In genomic region chr2:30191831-30192271, GRCh38 we compare ENCODE assay signal across 22 cellular contexts.
"Had no signal": no experiment of that assay in that cellular context is flagged by ENCODE, and none has a peak within 500 bp of the region (broad histone marks: within the 10 kb centered on the region; RNA-seq: fewer than 3 reads in every experiment).

No MANE protein-coding gene starts in this region.

- H3K27ac Mint-ChIP-seq: activated CD4-positive, alpha-beta memory T cell treated with anti-CD3 and anti-CD28 coated beads, Interleukin-2, amount 10 ng/mL, durations not matched to agents 7 days and 5 days; activated CD4-positive, alpha-beta T cell treated with anti-CD3 and anti-CD28 coated beads, Interleukin-2, amount 10 ng/mL, durations not matched to agents 24 days and 14 days; activated CD8-positive, alpha-beta memory T cell treated with anti-CD3 and anti-CD28 coated beads, Interleukin-2, amount 10 ng/mL, durations not matched to agents 7 days and 5 days; activated naive CD4-positive, alpha-beta T cell treated with anti-CD3 and anti-CD28 coated beads, Interleukin-2, amount 50 U/mL, for 24 hours; naive thymus-derived CD8-positive, alpha-beta T cell; progenitor cell of endocrine pancreas; T-cell; T-helper 2 cell treated with Interferon-gamma antibody and Interleukin-4, amounts not matched to agents 5 μg/mL and 100 μg/mL, for 36 hours had no signal

- H3K9me3 ChIP-seq: body of pancreas, lower lobe of right lung, upper lobe of right lung had no signal

- H3K4me1 Mint-ChIP-seq: immature natural killer cell had no signal

- H3K9me3 Mint-ChIP-seq: activated CD4-positive, alpha-beta memory T cell treated with anti-CD3 and anti-CD28 coated beads, Interleukin-2, amount 10 ng/mL, durations not matched to agents 7 days and 5 days; activated CD4-positive, alpha-beta T cell treated with anti-CD3 and anti-CD28 coated beads, Interleukin-2, amount 10 ng/mL, durations not matched to agents 24 days and 14 days; activated naive CD4-positive, alpha-beta T cell treated with anti-CD3 and anti-CD28 coated beads, Interleukin-2, amount 50 U/mL, for 24 hours; immature natural killer cell; T-helper 2 cell treated with Interferon-gamma antibody and Interleukin-4, amounts not matched to agents 5 μg/mL and 100 μg/mL, for 36 hours had no signal

- H2AFZ ChIP-seq: neural progenitor cell had no signal

- H3K27me3 ChIP-seq: body of pancreas, neural progenitor cell, upper lobe of right lung had no signal

- ATAC-seq: activated CD4-positive, CD25-positive, alpha-beta regulatory T cell treated with anti-CD3 and anti-CD28 coated beads, Interleukin-2, amount 50 U/mL, for 24 hours; activated CD8-positive, alpha-beta memory T cell treated with anti-CD3 and anti-CD28 coated beads, Interleukin-2, amount 10 ng/mL, durations not matched to agents 7 days and 5 days; body of pancreas; foreskin keratinocyte; left lobe of liver; lower lobe of right lung; naive thymus-derived CD8-positive, alpha-beta T cell; T-cell; upper lobe of right lung had no signal

- H3K4me3 ChIP-seq: body of pancreas, lower lobe of right lung, neural progenitor cell, upper lobe of right lung had no signal

- H3K9ac ChIP-seq: neural progenitor cell had no signal

- H3K27me3 Mint-ChIP-seq: activated CD4-positive, alpha-beta memory T cell treated with anti-CD3 and anti-CD28 coated beads, Interleukin-2, amount 10 ng/mL, durations not matched to agents 7 days and 5 days; activated CD8-positive, alpha-beta memory T cell treated with anti-CD3 and anti-CD28 coated beads, Interleukin-2, amount 10 ng/mL, durations not matched to agents 7 days and 5 days; activated naive CD4-positive, alpha-beta T cell treated with anti-CD3 and anti-CD28 coated beads, Interleukin-2, amount 50 U/mL, for 24 hours had no signal

- H3K36me3 ChIP-seq: lower lobe of right lung, neural progenitor cell, upper lobe of right lung had no signal

- H3K36me3 Mint-ChIP-seq: activated CD8-positive, alpha-beta memory T cell treated with anti-CD3 and anti-CD28 coated beads, Interleukin-2, amount 10 ng/mL, durations not matched to agents 7 days and 5 days; activated naive CD4-positive, alpha-beta T cell treated with anti-CD3 and anti-CD28 coated beads, Interleukin-2, amount 50 U/mL, for 24 hours; immature natural killer cell; neural progenitor cell; T-cell had no signal

- H3K4me1 ChIP-seq: body of pancreas, foreskin keratinocyte, lower lobe of right lung, upper lobe of right lung had no signal

- H3K4me2 ChIP-seq: neural progenitor cell had no signal

- H3K4me3 Mint-ChIP-seq: activated CD4-positive, alpha-beta memory T cell treated with anti-CD3 and anti-CD28 coated beads, Interleukin-2, amount 10 ng/mL, durations not matched to agents 7 days and 5 days; activated CD4-positive, alpha-beta T cell treated with anti-CD3 and anti-CD28 coated beads, Interleukin-2, amount 10 ng/mL, durations not matched to agents 24 days and 14 days; activated CD8-positive, alpha-beta memory T cell treated with anti-CD3 and anti-CD28 coated beads, Interleukin-2, amount 10 ng/mL, durations not matched to agents 7 days and 5 days; activated naive CD4-positive, alpha-beta T cell treated with anti-CD3 and anti-CD28 coated beads, Interleukin-2, amount 50 U/mL, for 24 hours; immature natural killer cell; naive thymus-derived CD8-positive, alpha-beta T cell; neural progenitor cell; T-cell; T-helper 2 cell treated with Interferon-gamma antibody and Interleukin-4, amounts not matched to agents 5 μg/mL and 100 μg/mL, for 36 hours had no signal

- DNase-seq: activated CD4-positive, alpha-beta memory T cell treated with anti-CD3 and anti-CD28 coated beads, Interleukin-2, amount 10 ng/mL, durations not matched to agents 7 days and 5 days; activated CD4-positive, alpha-beta T cell treated with anti-CD3 and anti-CD28 coated beads, Interleukin-2, amount 10 ng/mL, durations not matched to agents 24 days and 14 days; activated CD8-positive, alpha-beta memory T cell treated with anti-CD3 and anti-CD28 coated beads, Interleukin-2, amount 10 ng/mL, durations not matched to agents 7 days and 5 days; activated gamma-delta T cell treated with Interleukin-2 at 50 U/mL for 16 hours; anterior cingulate cortex; body of pancreas; effector CD4-positive, alpha-beta T cell; foreskin keratinocyte; immature natural killer cell; lower lobe of right lung; naive thymus-derived CD8-positive, alpha-beta T cell; retina; stimulated activated CD4-positive, alpha-beta T cell treated with anti-CD3 and anti-CD28 coated beads, Interleukin-4, amount 100 ng/mL, for 1 hour; stimulated activated naive CD4-positive, alpha-beta T cell treated with Interleukin-2 at 50 U/mL for 16 hours; T-cell; upper lobe of right lung had no signal

- H3K27ac ChIP-seq: body of pancreas, foreskin keratinocyte, lower lobe of right lung, neural progenitor cell, upper lobe of right lung had no signal
